Comparison of ENCODE assay signal across 8 cellular contexts in genomic region chr19:9792191-9793050, GRCh38. TPM values are rescaled to one million over a fixed set of nuclear protein-coding genes. Genes with fewer than 3 reads are reported as not detected.
DNase-seq lines count a peak whose midpoint lies in the region; ATAC-seq and TF ChIP-seq lines count a peak whose summit lies in the region.

No MANE protein-coding gene starts in this region.

- H3K4me3 ChIP-seq in Karpas-422 (ENCODE audit: low read length) (peak overlapping the region; percentile 86), fibroblast of lung (replicated peaks in 1 of 4; ENCODE audit: control extremely low read depth in 1 of 4, insufficient read depth in 1 of 4, low read depth in 3 of 4, low read length in 4 of 4) (peak overlapping the region; percentile 69 to 75 (median 74))

- H3K27me3 ChIP-seq in Karpas-422 (ENCODE audit: low read length) (no peaks in the 10 kb centered on the region), fibroblast of lung (ENCODE audit: control insufficient read depth, insufficient read depth, low read length) (no peaks in the 10 kb centered on the region)

- H3K27ac ChIP-seq in Karpas-422 (ENCODE audit: low read length) (peak overlapping the region; percentile 62), fibroblast of lung (ENCODE audit: insufficient read depth, low read length) (peak overlapping the region; percentile 65)

- H3K9me3 ChIP-seq in Karpas-422 (ENCODE audit: low read length): no peaks in the 10 kb centered on the region
- H3K9me3 ChIP-seq in fibroblast of lung (ENCODE audit: control insufficient read depth, insufficient read depth, low read depth, low read length): no peaks in the 10 kb centered on the region

- H2AFZ ChIP-seq in Karpas-422 (ENCODE audit: low read length): peak overlapping the region; percentile 97
- peak overlapping the region; percentile 95 for H2AFZ ChIP-seq in fibroblast of lung (ENCODE audit: low read length)

- no peaks in the 10 kb centered on the region for H3K9me2 ChIP-seq in Karpas-422 (replicated peaks; ENCODE audit: insufficient read depth, low read length)

- DNase-seq in Karpas-422 (peak; percentile 95), RPMI8226 (peak; percentile 90), fibroblast of lung (ENCODE audit: low read depth in 2 of 2) (peak; percentile 91 to 93), myocyte (ENCODE audit: low read depth) (peak; percentile 84), HK-2 (ENCODE audit: unreplicated experiment) (no peak)
- DNase-seq in activated T-helper 9 cell treated with anti-CD3 and anti-CD28 coated beads, Interleukin-2, amount 50 U/mL, for 16 hours (ENCODE audit: low read depth): peak; percentile 84
- DNase-seq in stimulated activated CD8-positive, alpha-beta memory T cell treated with anti-CD3 and anti-CD28 coated beads, Interleukin-4, amount 100 ng/mL, for 48 hours: peak; percentile 93

- H3K4me1 ChIP-seq in Karpas-422 (ENCODE audit: low read length) (peaks cover 23% of the 10 kb centered on the region), fibroblast of lung (ENCODE audit: control insufficient read depth, extremely low read depth, insufficient read depth, low read length) (no peaks in the 10 kb centered on the region)

- H3K4me2 ChIP-seq in Karpas-422 (ENCODE audit: low read depth, low read length, poor library complexity, severe bottlenecking): peak overlapping the region; percentile 89
- peak overlapping the region; percentile 78 for H3K4me2 ChIP-seq in fibroblast of lung (ENCODE audit: extremely low read depth, insufficient read depth, low read length)

- H4K20me1 ChIP-seq in Karpas-422 (ENCODE audit: insufficient read depth, low read depth, low read length) (no peaks in the 10 kb centered on the region), fibroblast of lung (ENCODE audit: control insufficient read depth, extremely low read depth, insufficient read depth, low read length) (no peaks in the 10 kb centered on the region)

- H3K9ac ChIP-seq in Karpas-422 (ENCODE audit: low read length) (peak overlapping the region; percentile 84), fibroblast of lung (ENCODE audit: insufficient read depth, low read length) (peak overlapping the region; percentile 66)

- peak; percentile 49 for ATAC-seq in GM18502 (IDR thresholded peaks at IDR 0.05; ENCODE audit: poor library complexity, unreplicated experiment)

- no peaks in the 10 kb centered on the region for H3K36me3 ChIP-seq in Karpas-422 (ENCODE audit: insufficient read depth, low read length)
- H3K36me3 ChIP-seq in fibroblast of lung (ENCODE audit: control insufficient read depth, insufficient read depth, low read length): no peaks in the 10 kb centered on the region

- H3K79me2 ChIP-seq in Karpas-422 (ENCODE audit: low read length) (no peaks in the 10 kb centered on the region), fibroblast of lung (ENCODE audit: control insufficient read depth, insufficient read depth, low read length) (no peaks in the 10 kb centered on the region)

- TF ChIP-seq CTCF in fibroblast of lung (conservative IDR thresholded peaks at IDR 0.05 in 1 of 2, IDR thresholded peaks at IDR 0.05 in 1 of 2; ENCODE audit: low read depth in 1 of 2, low read length in 2 of 2): no peak

RNA-seq across cellular contexts. Expression of gene ZNF846, which starts 23.9 kb away (rescaled TPM):
- 7.3 and 10.4 TPM in 2 replicates for total RNA-seq in Karpas-422 (2014; rRNA removed; shearing (Covaris generic); ENCODE audit: low replicate concordance)
- total RNA-seq in fibroblast of lung (11.8 and 20.8 TPM in 2 replicates), myocyte (6.5 and 8.8 TPM in 2 replicates)
- polyA plus RNA-seq in fibroblast of lung: 6.2 and 7.4 TPM in 2 replicates
- polyA plus RNA-seq in fibroblast of lung (2012): 4.8 and 5.6 TPM in 2 replicates
- 1.7 and 5.7 TPM in 2 replicates for polyA minus RNA-seq in fibroblast of lung (ENCODE audit: low replicate concordance)
- 6.4 TPM for polyA plus RNA-seq in myocyte (2012)

RNA-seq across cellular contexts. Expression of gene FBXL12, which starts 26.5 kb away (rescaled TPM):
- 31.5 and 40.7 TPM in 2 replicates for total RNA-seq in Karpas-422 (2014; rRNA removed; shearing (Covaris generic); ENCODE audit: low replicate concordance)
- total RNA-seq in fibroblast of lung (13.9 and 23.1 TPM in 2 replicates), myocyte (21.1 and 25.4 TPM in 2 replicates)
- 20.3 and 20.7 TPM in 2 replicates for polyA plus RNA-seq in fibroblast of lung
- polyA plus RNA-seq in fibroblast of lung (2012): 22.1 and 23.2 TPM in 2 replicates
- 16.3 and 17.5 TPM in 2 replicates for polyA minus RNA-seq in fibroblast of lung (ENCODE audit: low replicate concordance)
- 24.4 TPM for polyA plus RNA-seq in myocyte (2012)

RNA-seq across cellular contexts. Expression of gene UBL5, which starts 35.3 kb away (rescaled TPM):
- 303 and 490 TPM in 2 replicates for total RNA-seq in Karpas-422 (2014; rRNA removed; shearing (Covaris generic); ENCODE audit: low replicate concordance)
- total RNA-seq in fibroblast of lung (151 and 154 TPM in 2 replicates), myocyte (417 and 480 TPM in 2 replicates)
- polyA plus RNA-seq in fibroblast of lung: 1,038 and 1,336 TPM in 2 replicates
- polyA plus RNA-seq in fibroblast of lung (2012): 594 and 704 TPM in 2 replicates
- 55.7 and 76.6 TPM in 2 replicates for polyA minus RNA-seq in fibroblast of lung (ENCODE audit: low replicate concordance)
- 805 TPM for polyA plus RNA-seq in myocyte (2012)

RNA-seq across cellular contexts. Expression of gene PIN1, which starts 42.7 kb away (rescaled TPM):
- 56.9 and 119 TPM in 2 replicates for total RNA-seq in Karpas-422 (2014; rRNA removed; shearing (Covaris generic); ENCODE audit: low replicate concordance)
- total RNA-seq in fibroblast of lung (76.8 and 98.8 TPM in 2 replicates), myocyte (156 and 167 TPM in 2 replicates)
- 33.4 and 54.1 TPM in 2 replicates for polyA plus RNA-seq in fibroblast of lung
- 72.9 and 116 TPM in 2 replicates for polyA plus RNA-seq in fibroblast of lung (2012)
- 10.7 and 22.7 TPM in 2 replicates for polyA minus RNA-seq in fibroblast of lung (ENCODE audit: low replicate concordance)
- 99.7 TPM for polyA plus RNA-seq in myocyte (2012)
